Comparison of ENCODE assay signal across 11 cellular contexts in genomic region chr3:151976211-151977050, GRCh38.
DNase-seq lines count a peak whose midpoint lies in the region; ATAC-seq and TF ChIP-seq lines count a peak whose summit lies in the region.
"Had no signal": no experiment of that assay in that cellular context is flagged by ENCODE, and none has a peak within 500 bp of the region (broad histone marks: within the 10 kb centered on the region; RNA-seq: fewer than 3 reads in every experiment).

No MANE protein-coding gene starts in this region.

- H3K4me3 Mint-ChIP-seq in activated naive CD8-positive, alpha-beta T cell treated with anti-CD3 and anti-CD28 coated beads, Interleukin-2, amount 50 U/mL, for 24 hours = no peak overlapping the region
- H3K4me3 Mint-ChIP-seq in activated naive CD8-positive, alpha-beta T cell treated with anti-CD3 and anti-CD28 coated beads for 36 hours = no peak overlapping the region
- H3K4me3 Mint-ChIP-seq: activated naive CD8-positive, alpha-beta T cell had no signal

- H3K4me1 ChIP-seq in colonic mucosa = no peaks in the 10 kb centered on the region

- TF ChIP-seq CTCF in colonic mucosa (IDR thresholded peaks at IDR 0.05) = no peak

- intact Hi-C loops in colonic mucosa (cut with DNase I) = no loop called here

- H3K36me3 ChIP-seq in colonic mucosa = no peaks in the 10 kb centered on the region

- no peak overlapping the region for H3K27ac ChIP-seq in colonic mucosa
- H3K27ac ChIP-seq: C4-2B had no signal

- no peak overlapping the region for H3K9ac ChIP-seq in colonic mucosa (ENCODE audit: low read depth in 2 of 2, low read length in 2 of 2)

- H3K27me3 ChIP-seq in colonic mucosa = no peaks in the 10 kb centered on the region

- no peak overlapping the region for H3K27ac Mint-ChIP-seq in activated naive CD8-positive, alpha-beta T cell treated with anti-CD3 and anti-CD28 coated beads, Interleukin-2, amount 50 U/mL, for 24 hours
- H3K27ac Mint-ChIP-seq in activated naive CD8-positive, alpha-beta T cell treated with anti-CD3 and anti-CD28 coated beads for 36 hours = no peak overlapping the region
- H3K27ac Mint-ChIP-seq: activated naive CD8-positive, alpha-beta T cell had no signal

- H3K36me3 Mint-ChIP-seq in activated naive CD8-positive, alpha-beta T cell treated with anti-CD3 and anti-CD28 coated beads, Interleukin-2, amount 50 U/mL, for 24 hours (ENCODE audit: low read depth) = no peaks in the 10 kb centered on the region
- no peaks in the 10 kb centered on the region for H3K36me3 Mint-ChIP-seq in activated naive CD8-positive, alpha-beta T cell treated with anti-CD3 and anti-CD28 coated beads for 36 hours

- no peak for DNase-seq in activated naive CD8-positive, alpha-beta T cell treated with anti-CD3 and anti-CD28 coated beads, Interleukin-2, amount 50 U/mL, for 24 hours
- no peak for DNase-seq in activated naive CD8-positive, alpha-beta T cell treated with anti-CD3 and anti-CD28 coated beads for 36 hours
- DNase-seq in T1000 (lab: John Stamatoyannopoulos, UW) = peak; percentile 15
- DNase-seq in glomerular endothelial cell (ENCODE audit: extremely low read depth, low read depth, low spot score) = peak; percentile 97
- no peak for DNase-seq in central memory CD4-positive, alpha-beta T cell
- DNase-seq in SKM-1 treated with dmso at 0.1 percent for 144 hours (lab: John Stamatoyannopoulos, UW; ENCODE audit: unreplicated experiment) = no peak
- no peak for DNase-seq in colonic mucosa
- no peak for DNase-seq in nucleus accumbens (lab: John Stamatoyannopoulos, UW)
- DNase-seq: left cardiac atrium had no signal

- peaks cover 5% of the 10 kb centered on the region for H3K4me1 Mint-ChIP-seq in activated naive CD8-positive, alpha-beta T cell treated with anti-CD3 and anti-CD28 coated beads, Interleukin-2, amount 50 U/mL, for 24 hours
- H3K4me1 Mint-ChIP-seq in activated naive CD8-positive, alpha-beta T cell treated with anti-CD3 and anti-CD28 coated beads for 36 hours = peaks cover 3% of the 10 kb centered on the region

- ATAC-seq in activated naive CD8-positive, alpha-beta T cell treated with anti-CD3 and anti-CD28 coated beads, Interleukin-2, amount 50 U/mL, for 24 hours = peak; percentile 43
- ATAC-seq: left cardiac atrium had no signal

- H3K27me3 Mint-ChIP-seq in activated naive CD8-positive, alpha-beta T cell treated with anti-CD3 and anti-CD28 coated beads, Interleukin-2, amount 50 U/mL, for 24 hours = no peaks in the 10 kb centered on the region
- H3K27me3 Mint-ChIP-seq in activated naive CD8-positive, alpha-beta T cell treated with anti-CD3 and anti-CD28 coated beads for 36 hours = no peaks in the 10 kb centered on the region
- H3K27me3 Mint-ChIP-seq: activated naive CD8-positive, alpha-beta T cell had no signal

- H3K4me3 ChIP-seq in colonic mucosa = no peak overlapping the region

- H3K9me3 ChIP-seq in colonic mucosa = no peaks in the 10 kb centered on the region

- no peaks in the 10 kb centered on the region for H3K9me3 Mint-ChIP-seq in activated naive CD8-positive, alpha-beta T cell treated with anti-CD3 and anti-CD28 coated beads, Interleukin-2, amount 50 U/mL, for 24 hours
- peaks cover 4% of the 10 kb centered on the region for H3K9me3 Mint-ChIP-seq in activated naive CD8-positive, alpha-beta T cell treated with anti-CD3 and anti-CD28 coated beads for 36 hours

Comparison
In these comparisons a context has a peak if more than half of its experiments do, and no peak if none do; other contexts are left out.
1. DNase-seq: peak in T1000 (single experiment) and glomerular endothelial cell (single experiment); none in activated naive CD8-positive, alpha-beta T cell treated with anti-CD3 and anti-CD28 coated beads, Interleukin-2, amount 50 U/mL, for 24 hours (single experiment), activated naive CD8-positive, alpha-beta T cell treated with anti-CD3 and anti-CD28 coated beads for 36 hours (single experiment), central memory CD4-positive, alpha-beta T cell (single experiment), SKM-1 treated with dmso at 0.1 percent for 144 hours (single experiment), colonic mucosa (single experiment) and nucleus accumbens (0 of 56).